In genomic region chr1:32894019-32894600, GRCh38 we compare ENCODE assay signal across 10 cellular contexts. TPM values are rescaled to one million over a fixed set of nuclear protein-coding genes. Genes with fewer than 3 reads are reported as not detected.
DNase-seq lines count a peak whose midpoint lies in the region; ATAC-seq and TF ChIP-seq lines count a peak whose summit lies in the region.
"Had no signal": no experiment of that assay in that cellular context is flagged by ENCODE, and none has a peak within 500 bp of the region (broad histone marks: within the 10 kb centered on the region; RNA-seq: fewer than 3 reads in every experiment).

No MANE protein-coding gene starts in this region.

- H3K4me3 ChIP-seq in OCI-LY7 (ENCODE audit: low read depth, low read length, poor library complexity, severe bottlenecking) (peak overlapping the region; percentile 66), iPS DF 6.9 (ENCODE audit: low read length) (peak overlapping the region; percentile 33; the same call in 1 of the 2 replicates)

- no peaks in the 10 kb centered on the region for H4K20me1 ChIP-seq in OCI-LY7 (ENCODE audit: insufficient read depth, low read length)

- DNase-seq in T-helper 2 cell treated with Interferon-gamma antibody and Interleukin-4, amounts not matched to agents 5 μg/mL and 100 μg/mL, for 36 hours (ENCODE audit: low spot score), result no peak
- no peak for DNase-seq in T-helper 2 cell
- DNase-seq in OCI-LY7 (ENCODE audit: low spot score), result no peak
- DNase-seq in iPS DF 6.9 (ENCODE audit: low read depth, low spot score), result no peak
- DNase-seq in progenitor cell of endocrine pancreas (ENCODE audit: low spot score, unreplicated experiment), result no peak
- DNase-seq in NCI-H510A treated with DMSO at 0.1 percent for 48 hours (lab: John Stamatoyannopoulos, UW), result no peak
- no peak for DNase-seq in Ammon's horn (ENCODE audit: low spot score)
- DNase-seq: NCI-H2029 treated with DMSO at 0.1 percent for 48 hours had no signal

- H3K9me3 ChIP-seq in OCI-LY7 (ENCODE audit: low read length) (no peaks in the 10 kb centered on the region), iPS DF 6.9 (ENCODE audit: control insufficient read depth, insufficient read depth, low read length) (no peaks in the 10 kb centered on the region)

- CTCF ChIA-PET in OCI-LY7 (lab: Charles Lee; ENCODE audit: unreplicated experiment), result no interaction called here

- no peaks in the 10 kb centered on the region for H3K9me3 Mint-ChIP-seq in T-helper 2 cell treated with Interferon-gamma antibody and Interleukin-4, amounts not matched to agents 5 μg/mL and 100 μg/mL, for 36 hours
- H3K9me3 Mint-ChIP-seq in progenitor cell of endocrine pancreas (ENCODE audit: low read depth), result no peaks in the 10 kb centered on the region

- H3K4me1 Mint-ChIP-seq in T-helper 2 cell treated with Interferon-gamma antibody and Interleukin-4, amounts not matched to agents 5 μg/mL and 100 μg/mL, for 36 hours (ENCODE audit: low read depth), result peaks cover 3% of the 10 kb centered on the region
- H3K4me1 Mint-ChIP-seq in progenitor cell of endocrine pancreas (ENCODE audit: low read depth), result peaks cover 3% of the 10 kb centered on the region

- peaks cover 4% of the 10 kb centered on the region for H3K4me1 ChIP-seq in OCI-LY7 (ENCODE audit: insufficient read depth, low read length, poor library complexity, severe bottlenecking)
- peaks cover 4% of the 10 kb centered on the region; the same call in 1 of the 2 replicates for H3K4me1 ChIP-seq in iPS DF 6.9 (ENCODE audit: control insufficient read depth, insufficient read depth, low read length)

- POLR2A ChIA-PET in OCI-LY7 (lab: Charles Lee), result interaction anchor here (0.6 kb wide), 1 partner anchor 200 kb away, joined by 3 read pairs; no protein-coding TSS in a partner anchor

- H3K4me3 Mint-ChIP-seq in T-helper 2 cell treated with Interferon-gamma antibody and Interleukin-4, amounts not matched to agents 5 μg/mL and 100 μg/mL, for 36 hours, result peak overlapping the region; percentile 34
- peak overlapping the region; percentile 59 for H3K4me3 Mint-ChIP-seq in progenitor cell of endocrine pancreas (ENCODE audit: low read depth)

- no peak for ATAC-seq in HG02970 (IDR thresholded peaks at IDR 0.05; ENCODE audit: low FRiP score, unreplicated experiment)

- H3K9me2 ChIP-seq in OCI-LY7 (ENCODE audit: insufficient read depth, low read length), result no peaks in the 10 kb centered on the region

- H3K36me3 ChIP-seq in OCI-LY7 (ENCODE audit: insufficient read depth, low read length) (no peaks in the 10 kb centered on the region), iPS DF 6.9 (ENCODE audit: control insufficient read depth, insufficient read depth, low read length) (no peaks in the 10 kb centered on the region)

- H3K27me3 Mint-ChIP-seq in T-helper 2 cell treated with Interferon-gamma antibody and Interleukin-4, amounts not matched to agents 5 μg/mL and 100 μg/mL, for 36 hours (ENCODE audit: low read depth), result peaks cover 69% of the 10 kb centered on the region
- peaks cover 65% of the 10 kb centered on the region for H3K27me3 Mint-ChIP-seq in progenitor cell of endocrine pancreas

- TF ChIP-seq CTCF in OCI-LY7 (conservative IDR thresholded peaks at IDR 0.05; ENCODE audit: low read length) (no peak), progenitor cell of endocrine pancreas (IDR thresholded peaks at IDR 0.05; ENCODE audit: unreplicated experiment) (no peak)

- no peak overlapping the region for H3K27ac ChIP-seq in OCI-LY7 (ENCODE audit: low read depth, low read length, poor library complexity, severe bottlenecking)
- H3K27ac ChIP-seq in iPS DF 6.9 (ENCODE audit: low read length), result no peak overlapping the region
- H3K27ac ChIP-seq: C4-2B had no signal

- H3K27ac Mint-ChIP-seq in T-helper 2 cell treated with Interferon-gamma antibody and Interleukin-4, amounts not matched to agents 5 μg/mL and 100 μg/mL, for 36 hours, result no peak overlapping the region
- H3K27ac Mint-ChIP-seq in progenitor cell of endocrine pancreas, result no peak overlapping the region

- WGBS in iPS DF 6.9 (ENCODE audit: insufficient coverage, insufficient read length), result no CpG with 5 or more reads among the region's 8 CpGs

- H3K36me3 Mint-ChIP-seq in T-helper 2 cell treated with Interferon-gamma antibody and Interleukin-4, amounts not matched to agents 5 μg/mL and 100 μg/mL, for 36 hours (ENCODE audit: low read depth), result no peaks in the 10 kb centered on the region
- H3K36me3 Mint-ChIP-seq in progenitor cell of endocrine pancreas (ENCODE audit: insufficient read depth), result no peaks in the 10 kb centered on the region

- no TSS peak for BruUV-seq in OCI-LY7 (replicated peaks; lab: Mats Ljungman, UMichigan)

- intact Hi-C loops in OCI-LY7 (cut with micrococcal nuclease; ENCODE audit: unreplicated experiment), result no loop called here

- peak overlapping the region; percentile 49; the same call in 1 of the 2 replicates for H2AFZ ChIP-seq in OCI-LY7 (ENCODE audit: low read length)

- H3K4me2 ChIP-seq in OCI-LY7 (ENCODE audit: low read length), result peak overlapping the region; percentile 65

- H3K27me3 ChIP-seq in iPS DF 6.9 (ENCODE audit: control insufficient read depth, insufficient read depth, low read length), result no peaks in the 10 kb centered on the region; the same call in 1 of the 2 replicates

- H3K79me2 ChIP-seq in OCI-LY7 (ENCODE audit: insufficient read depth, low read depth, low read length), result no peaks in the 10 kb centered on the region

RNA-seq across cellular contexts. Expression of gene TMEM54, which starts 7.1 kb away (rescaled TPM):
- 2.2 and 3.1 TPM in 2 replicates for total RNA-seq in OCI-LY7 (2014; rRNA removed; shearing (Covaris generic))
- 0.93 and 1.7 TPM in 2 replicates for total RNA-seq in OCI-LY7 (2022)
- total RNA-seq in progenitor cell of endocrine pancreas, result 23.2 and 27.0 TPM in 2 replicates

RNA-seq across cellular contexts. Expression of gene HPCA, which starts 7.8 kb away (rescaled TPM):
- 3.3 and 4.2 TPM in 2 replicates for total RNA-seq in OCI-LY7 (2014; rRNA removed; shearing (Covaris generic))
- total RNA-seq in OCI-LY7 (2022), result 0.36 and 1.2 TPM in 2 replicates
- total RNA-seq in progenitor cell of endocrine pancreas, result 0.96 and 1.1 TPM in 2 replicates

RNA-seq across cellular contexts. Expression of gene FNDC5, which starts 23.4 kb away (rescaled TPM):
- not detected in 2 replicates for total RNA-seq in OCI-LY7 (2014; rRNA removed; shearing (Covaris generic))
- total RNA-seq in OCI-LY7 (2022) (not detected in 2 replicates), progenitor cell of endocrine pancreas (6.3 and 7.8 TPM in 2 replicates)
